ENCODE assay signal across 8 cellular contexts in the genomic region with DNA sequence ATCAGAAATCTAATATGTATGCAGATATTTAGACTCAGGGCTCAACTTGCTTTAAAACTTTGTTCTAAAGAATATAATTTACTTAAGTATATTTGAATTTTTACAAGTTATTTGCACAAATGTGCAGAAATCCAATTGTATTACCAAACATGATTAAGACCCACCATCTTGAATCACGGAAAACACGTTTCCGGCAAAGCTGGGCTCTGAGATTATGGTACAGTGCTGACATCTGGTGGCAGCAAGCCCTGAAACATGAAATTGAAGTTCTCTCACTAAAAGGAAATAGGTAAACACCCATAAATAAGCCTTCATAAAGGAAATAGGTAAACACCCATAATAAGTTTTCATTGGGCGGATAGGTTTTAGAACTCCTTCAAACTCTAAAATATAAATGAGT.
DNase-seq lines count a peak whose midpoint lies in the region; ATAC-seq and TF ChIP-seq lines count a peak whose summit lies in the region.

No MANE protein-coding gene starts in this region.

- TF ChIP-seq CTCF in Panc1 (IDR thresholded peaks at IDR 0.05) (peak; percentile 62; the same call in 1 of the 2 replicates), transverse colon (IDR thresholded peaks at IDR 0.05) (peak; percentile 43 to 68 (median 56))

- no peak overlapping the region for H3K27ac ChIP-seq in Panc1 (ENCODE audit: low read length)
- H3K27ac ChIP-seq in transverse colon: no peak overlapping the region

- H3K9me3 ChIP-seq in Panc1 (ENCODE audit: control insufficient read depth, insufficient read depth, low read depth, low read length) (no peaks in the 10 kb centered on the region), transverse colon (no peaks in the 10 kb centered on the region)

- no peak for TF ChIP-seq POLR2A in transverse colon (IDR thresholded peaks at IDR 0.05)

- H3K4me3 ChIP-seq in Panc1 (ENCODE audit: low read depth in 2 of 2, low read length in 2 of 2) (no peak overlapping the region), transverse colon (no peak overlapping the region)

- in situ Hi-C loops in Panc1 (cut with HindIII; ENCODE audit: low pct_unique_long_range_greater_than_20kb, low sequenced_read_pairs) (no loop called here), transverse colon (cut with MboI; ENCODE audit: low pct_ligation_motif_present in 1 of 4, low pct_unique_long_range_greater_than_20kb in 1 of 4, low sequenced_read_pairs in 3 of 4) (loop anchor here in 3 of 4 donors (25.0 kb wide), 3 partner anchors 205 to 1770 kb away; no protein-coding TSS in a partner anchor)

- intact Hi-C loops in Panc1 (cut with micrococcal nuclease; ENCODE audit: unreplicated experiment) (loop anchor here (10.0 kb wide), 1 partner anchor 203 kb away; no protein-coding TSS in a partner anchor), transverse colon (cut with DNase I; ENCODE audit: low total_unique reads) (no loop called here)

- 4% methylated on average over 4 of the region's 4 CpGs; no CpG with 5 or more reads in 1 of the 2 donors for WGBS in transverse colon (ENCODE audit: low coverage in 1 of 2), 2 donors

- no peaks in the 10 kb centered on the region for H3K36me3 ChIP-seq in Panc1 (ENCODE audit: control insufficient read depth, insufficient read depth, low read length)
- no peaks in the 10 kb centered on the region for H3K36me3 ChIP-seq in transverse colon

- DNase-seq in Daoy (ENCODE audit: low read depth) (peak; percentile 44), HK-2 (ENCODE audit: unreplicated experiment) (peak; percentile 30), Panc1 (ENCODE audit: low read depth, low spot score) (peak; percentile 25), fibroblast of peridontal ligament (ENCODE audit: extremely low read depth) (peak; percentile 58), nucleus accumbens (lab: John Stamatoyannopoulos, UW) (peak in 37 of 56 donors; percentile 0 to 67 (median 7)), transverse colon (peak; percentile 65)
- DNase-seq in activated T-cell treated with anti-CD3 and anti-CD28 coated beads, Interleukin-2, amount 50 U/mL, for 48 hours: peak; percentile 66 to 72

- POLR2A ChIA-PET in Panc1 (lab: Charles Lee): no interaction called here

- CTCF ChIA-PET in Panc1 (lab: Charles Lee): no interaction called here

- no peak for TF ChIP-seq EP300 in transverse colon (IDR thresholded peaks at IDR 0.05; ENCODE audit: low read depth)

- no peaks in the 10 kb centered on the region for H3K27me3 ChIP-seq in Panc1 (ENCODE audit: control insufficient read depth, insufficient read depth, low read length)
- H3K27me3 ChIP-seq in transverse colon: no peaks in the 10 kb centered on the region

- ATAC-seq in Panc1 (no peak), HG02973 (IDR thresholded peaks at IDR 0.05; ENCODE audit: unreplicated experiment) (no peak)

- no TSS peak for BruUV-seq in Panc1 (replicated peaks; lab: Mats Ljungman, UMichigan)

- H3K4me1 ChIP-seq in Panc1 (ENCODE audit: control insufficient read depth, insufficient read depth, low read length): no peaks in the 10 kb centered on the region
- peaks cover 0 to 5% (median 2%) of the 10 kb centered on the region in 4 donors for H3K4me1 ChIP-seq in transverse colon

Comparison
In these comparisons a context has a peak if more than half of its experiments do, and no peak if none do; other contexts are left out.
1. DNase-seq: peak in every context shown above with its lines; median percentile 69 in activated T-cell treated with anti-CD3 and anti-CD28 coated beads, Interleukin-2, amount 50 U/mL, for 48 hours; 65 in transverse colon; 58 in fibroblast of peridontal ligament; 44 in Daoy; 30 in HK-2; 25 in Panc1; 7 in nucleus accumbens.